In genomic region chr2:176283268-176283667, GRCh38 we compare ENCODE assay signal across 19 cellular contexts.
A peak's percentile ranks its signal among the peaks of the same experiment; 100 is the strongest.
DNase-seq lines count a peak whose midpoint lies in the region; ATAC-seq and TF ChIP-seq lines count a peak whose summit lies in the region.
"Had no signal": no experiment of that assay in that cellular context is flagged by ENCODE, and none has a peak within 500 bp of the region (broad histone marks: within the 10 kb centered on the region; RNA-seq: fewer than 3 reads in every experiment).

No MANE protein-coding gene starts in this region.

- no peaks in the 10 kb centered on the region for H3F3A ChIP-seq in Loucy (ENCODE audit: low read depth)

- in situ Hi-C loops in astrocyte of the spinal cord (cut with HindIII; ENCODE audit: low sequenced_read_pairs), result no loop called here

- no peaks in the 10 kb centered on the region for H3K9me3 ChIP-seq in Loucy (ENCODE audit: insufficient read depth, low read depth, low read length)
- H3K9me3 ChIP-seq: Caco-2, HAP-1, SJCRH30 had no signal

- peak; percentile 21 for DNase-seq in astrocyte of the spinal cord (ENCODE audit: low read depth, low spot score)
- DNase-seq in kidney tubule cell (ENCODE audit: low spot score), result peak; percentile 68
- no peak for DNase-seq in GDM1 (lab: John Stamatoyannopoulos, UW)
- DNase-seq: activated B cell treated with CpG ODN at 0.5 μM for 24 hours; activated CD8-positive, alpha-beta memory T cell treated with anti-CD3 and anti-CD28 coated beads for 24 hours; Caco-2; left cardiac atrium; natural killer cell; NCI-H2029 treated with DMSO at 0.1 percent for 48 hours; NCI-H524; SJCRH30; stimulated activated naive CD8-positive, alpha-beta T cell treated with anti-CD3 and anti-CD28 coated beads, Interleukin-15, amount 100 ng/mL, for 72 hours; trophoblast cell had no signal

- no peak overlapping the region for H3K9ac ChIP-seq in Loucy (ENCODE audit: low read depth, low read length, poor library complexity, severe bottlenecking)

- H3K4me3 ChIP-seq in Loucy (ENCODE audit: low read length, poor library complexity, severe bottlenecking) (no peak overlapping the region), astrocyte of the spinal cord (ENCODE audit: low read depth, low read length) (no peak overlapping the region)
- H3K4me3 ChIP-seq: HAP-1, SJCRH30 had no signal

- H3K4me2 ChIP-seq in Loucy (ENCODE audit: low read depth, low read length, poor library complexity, severe bottlenecking), result peak overlapping the region; percentile 32

- H3K36me3 ChIP-seq in Loucy (ENCODE audit: insufficient read depth, low read length), result no peaks in the 10 kb centered on the region
- H3K36me3 ChIP-seq: HAP-1, SJCRH30 had no signal

- H3K27me3 ChIP-seq in Loucy (ENCODE audit: insufficient read depth, low read length, poor library complexity, severe bottlenecking), result no peaks in the 10 kb centered on the region
- H3K27me3 ChIP-seq: SJCRH30 had no signal

- peaks cover 28% of the 10 kb centered on the region; the same call in 1 of the 2 replicates for H3K79me2 ChIP-seq in Loucy (ENCODE audit: insufficient read depth, low read length)

- peaks cover 59% of the 10 kb centered on the region for H3K4me1 ChIP-seq in Loucy (ENCODE audit: insufficient read depth, low read length, poor library complexity, severe bottlenecking)
- H3K4me1 ChIP-seq: Caco-2, HAP-1, SJCRH30 had no signal

- no peaks in the 10 kb centered on the region for H3K9me2 ChIP-seq in Loucy (replicated peaks; ENCODE audit: low read depth, low read length)

- peaks cover 13% of the 10 kb centered on the region for H4K20me1 ChIP-seq in Loucy (ENCODE audit: insufficient read depth, low read length, poor library complexity, severe bottlenecking)

- no peak for TF ChIP-seq CTCF in Loucy (conservative IDR thresholded peaks at IDR 0.05; ENCODE audit: low read length)
- no peak for TF ChIP-seq CTCF in astrocyte of the spinal cord (IDR thresholded peaks at IDR 0.05; ENCODE audit: low read depth, low read length)

- H2AFZ ChIP-seq in Loucy (ENCODE audit: low read length), result no peak overlapping the region

- ATAC-seq in GM21390 (IDR thresholded peaks at IDR 0.05; ENCODE audit: unreplicated experiment), result peak; percentile 35
- no peak for ATAC-seq in GM19455 (IDR thresholded peaks at IDR 0.05; ENCODE audit: unreplicated experiment)
- no peak for ATAC-seq in HG02798 (IDR thresholded peaks at IDR 0.05; ENCODE audit: poor library complexity, unreplicated experiment)
- ATAC-seq: activated naive CD4-positive, alpha-beta T cell treated with anti-CD3 and anti-CD28 coated beads, Interleukin-2, amount 50 U/mL, for 72 hours; left cardiac atrium; natural killer cell; stimulated activated naive CD8-positive, alpha-beta T cell treated with anti-CD3 and anti-CD28 coated beads, Interleukin-15, amount 100 ng/mL, for 72 hours had no signal
